8 cellular contexts compared by ENCODE assay signal in the genomic region with DNA sequence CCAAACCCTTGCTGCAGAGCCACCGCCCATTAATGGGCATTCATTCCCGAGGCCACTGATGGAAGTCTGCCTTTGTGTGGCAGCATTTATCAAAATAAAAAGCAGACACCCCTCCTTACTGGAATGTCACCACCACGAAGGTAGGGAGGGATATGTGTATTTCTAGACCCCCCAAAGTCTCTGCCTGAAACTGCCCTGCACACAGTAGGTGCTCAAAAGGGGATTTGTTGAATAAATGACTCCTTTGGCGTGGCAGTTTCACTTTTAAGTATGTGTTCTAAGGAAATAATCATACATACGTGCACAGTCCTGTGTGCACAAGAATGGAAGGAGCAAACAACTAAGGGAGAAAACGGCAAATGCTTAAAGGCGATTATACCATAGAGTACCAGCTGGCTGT. TPM values are rescaled to one million over a fixed set of nuclear protein-coding genes. Genes with fewer than 3 reads are reported as not detected.
A peak's percentile ranks its signal among the peaks of the same experiment; 100 is the strongest.
DNase-seq lines count a peak whose midpoint lies in the region; ATAC-seq, FAIRE-seq and TF ChIP-seq lines count a peak whose summit lies in the region.

No MANE protein-coding gene starts in this region.

- H3K9me3 Mint-ChIP-seq in Caco-2 (ENCODE audit: unreplicated experiment) (no peaks in the 10 kb centered on the region), osteocyte (ENCODE audit: unreplicated experiment) (peaks cover 5% of the 10 kb centered on the region)

- TF ChIP-seq CTCF in Caco-2 (IDR thresholded peaks at IDR 0.05; ENCODE audit: insufficient read depth in 1 of 2, low read depth in 1 of 2, low read length in 1 of 2, severe bottlenecking in 1 of 2, unreplicated experiment in 1 of 2) (no peak), OCI-LY1 (IDR thresholded peaks at IDR 0.05; ENCODE audit: low read length) (no peak), endothelial cell of umbilical vein (IDR thresholded peaks at IDR 0.05; ENCODE audit: extremely low read depth in 1 of 2, insufficient read depth in 1 of 2, low read depth in 1 of 2, low read length in 2 of 2) (no peak), osteocyte (IDR thresholded peaks at IDR 0.05) (no peak)

- H3K9me1 ChIP-seq in endothelial cell of umbilical vein (replicated peaks; ENCODE audit: control insufficient read depth, extremely low read depth, insufficient read depth, low read length), result no peaks in the 10 kb centered on the region

- CTCF ChIA-PET in Caco-2 (lab: Charles Lee), result no interaction called here
- CTCF ChIA-PET in endothelial cell of umbilical vein (lab: Charles Lee), result interaction anchor here (1.0 kb wide), 1 partner anchor 89 kb away, joined by 3 read pairs; no protein-coding TSS in a partner anchor

- no peak for FAIRE-seq in endothelial cell of umbilical vein (lab: Jason Lieb, UNC)

- H3K27ac Mint-ChIP-seq in Caco-2 (ENCODE audit: unreplicated experiment) (peak overlapping the region; percentile 72), osteocyte (ENCODE audit: unreplicated experiment) (peak overlapping the region; percentile 90)

- no peaks in the 10 kb centered on the region for H3K9me2 ChIP-seq in OCI-LY1 (ENCODE audit: low read depth, low read length)

- BruUV-seq in Caco-2 (replicated peaks; lab: Mats Ljungman, UMichigan), result no TSS peak
- no TSS peak for BruUV-seq in endothelial cell of umbilical vein (replicated peaks; lab: Mats Ljungman, UMichigan)

- H3K27ac ChIP-seq in OCI-LY1 (ENCODE audit: low read depth, low read length, poor library complexity, severe bottlenecking), result peak overlapping the region; percentile 97
- H3K27ac ChIP-seq in endothelial cell of umbilical vein (ENCODE audit: insufficient read depth, low read depth, low read length), result peak overlapping the region; percentile 64

- in situ Hi-C loops in ACHN (cut with HindIII; ENCODE audit: low pct_ligation_motif_present, low pct_unique_long_range_greater_than_20kb, low sequenced_read_pairs), result no loop called here

- H3K4me1 Mint-ChIP-seq in Caco-2 (ENCODE audit: low read depth, unreplicated experiment) (peaks cover 6% of the 10 kb centered on the region), osteocyte (ENCODE audit: unreplicated experiment) (peaks cover 12% of the 10 kb centered on the region)

- POLR2A ChIA-PET in Caco-2 (lab: Charles Lee), result interaction anchor here (0.5 to 1.4 kb wide), 6 partner anchors 24 to 453 kb away, joined by 3 to 15 read pairs (median 10); a partner anchor contains a TSS
- POLR2A ChIA-PET in endothelial cell of umbilical vein (lab: Charles Lee), result interaction anchor here (0.7 to 1.4 kb wide), 2 partner anchors 64 to 159 kb away, joined by 3 to 5 read pairs; a partner anchor contains a TSS

- ATAC-seq in HG03159 (IDR thresholded peaks at IDR 0.05; ENCODE audit: unreplicated experiment), result no peak
- ATAC-seq in HG03442 (IDR thresholded peaks at IDR 0.05; ENCODE audit: unreplicated experiment), result no peak

- H3F3A ChIP-seq in OCI-LY1 (ENCODE audit: insufficient read depth, low read length), result no peaks in the 10 kb centered on the region

- intact Hi-C loops in Caco-2 (cut with micrococcal nuclease; ENCODE audit: unreplicated experiment) (loop anchor here (1.0 to 2.0 kb wide), 3 partner anchors 17 to 64 kb away; a partner anchor contains a TSS), endothelial cell of umbilical vein (cut with micrococcal nuclease) (loop anchor here (1.0 to 2.0 kb wide), 4 partner anchors 42 to 159 kb away; a partner anchor contains a TSS)

- H3K4me2 ChIP-seq in OCI-LY1 (ENCODE audit: low read length), result peak overlapping the region; percentile 97
- peak overlapping the region; percentile 39 for H3K4me2 ChIP-seq in endothelial cell of umbilical vein (ENCODE audit: insufficient read depth, low read length)

- peak overlapping the region; percentile 77 for H3K4me3 Mint-ChIP-seq in Caco-2 (ENCODE audit: unreplicated experiment)
- H3K4me3 Mint-ChIP-seq in osteocyte (ENCODE audit: unreplicated experiment), result peak overlapping the region; percentile 78

- H3K36me3 Mint-ChIP-seq in Caco-2 (ENCODE audit: insufficient read depth, unreplicated experiment) (peaks cover 12% of the 10 kb centered on the region), osteocyte (ENCODE audit: unreplicated experiment) (no peaks in the 10 kb centered on the region)

- no peaks in the 10 kb centered on the region for H3K9me3 ChIP-seq in Caco-2
- no peaks in the 10 kb centered on the region for H3K9me3 ChIP-seq in OCI-LY1 (ENCODE audit: low read length)
- H3K9me3 ChIP-seq in endothelial cell of umbilical vein (replicated peaks; ENCODE audit: control insufficient read depth, insufficient read depth, low read length), result no peaks in the 10 kb centered on the region

- H3K4me1 ChIP-seq in Caco-2 (no peaks in the 10 kb centered on the region; the same call in 1 of the 2 replicates), OCI-LY1 (ENCODE audit: insufficient read depth, low read length, severe bottlenecking) (peaks cover 24% of the 10 kb centered on the region), endothelial cell of umbilical vein (ENCODE audit: control insufficient read depth, extremely low read depth, insufficient read depth, low read length) (peaks cover 3% of the 10 kb centered on the region)

- dilution Hi-C loops in endothelial cell of umbilical vein (cut with MboI; ENCODE audit: extremely low pct_ligation_motif_present, low sequenced_read_pairs), result no loop called here

- H3K4me3 ChIP-seq in Caco-2 (ENCODE audit: low read depth, low read length) (peak overlapping the region; percentile 56), OCI-LY1 (ENCODE audit: low read depth, low read length, poor library complexity, severe bottlenecking) (peak overlapping the region; percentile 81), endothelial cell of umbilical vein (replicated peaks in 1 of 3; ENCODE audit: insufficient read depth in 1 of 3, low read depth in 1 of 3, low read length in 3 of 3) (peak overlapping the region in 2 of 3 experiments; percentile 45 to 58)

- H3K27me3 Mint-ChIP-seq in Caco-2 (ENCODE audit: insufficient read depth, unreplicated experiment) (no peaks in the 10 kb centered on the region), osteocyte (ENCODE audit: unreplicated experiment) (no peaks in the 10 kb centered on the region)

- H2AFZ ChIP-seq in OCI-LY1 (ENCODE audit: low read length) (peak overlapping the region; percentile 46; the same call in 1 of the 2 replicates), endothelial cell of umbilical vein (ENCODE audit: low read depth, low read length) (peak overlapping the region; percentile 72)

- no peaks in the 10 kb centered on the region for H3K36me3 ChIP-seq in Caco-2 (ENCODE audit: control insufficient read depth, insufficient read depth, low read length)
- H3K36me3 ChIP-seq in OCI-LY1 (ENCODE audit: insufficient read depth, low read length), result no peaks in the 10 kb centered on the region
- H3K36me3 ChIP-seq in endothelial cell of umbilical vein (ENCODE audit: control insufficient read depth in 2 of 2, extremely low read depth in 1 of 2, insufficient read depth in 2 of 2, low read length in 2 of 2), result no peaks in the 10 kb centered on the region

- DNase-seq in Caco-2 (no peak), endothelial cell of umbilical vein (ENCODE audit: low read depth, low spot score) (no peak), osteocyte (ENCODE audit: extremely low spot score, unreplicated experiment) (no peak), ACHN (no peak)
- no peak for DNase-seq in activated CD8-positive, alpha-beta memory T cell treated with anti-CD3 and anti-CD28 coated beads for 24 hours

- TF ChIP-seq POLR2A in endothelial cell of umbilical vein (IDR thresholded peaks at IDR 0.05; ENCODE audit: low read depth, low read length), result no peak

- H3K27me3 ChIP-seq in Caco-2 (replicated peaks; ENCODE audit: control insufficient read depth, insufficient read depth, low read length), result no peaks in the 10 kb centered on the region
- no peaks in the 10 kb centered on the region for H3K27me3 ChIP-seq in OCI-LY1 (ENCODE audit: insufficient read depth, low read length)
- H3K27me3 ChIP-seq in endothelial cell of umbilical vein (ENCODE audit: control insufficient read depth in 2 of 2, insufficient read depth in 2 of 2, low read length in 2 of 2), result no peaks in the 10 kb centered on the region

- peak overlapping the region; percentile 94 for H3K9ac ChIP-seq in OCI-LY1 (ENCODE audit: low read length)
- peak overlapping the region; percentile 66 for H3K9ac ChIP-seq in endothelial cell of umbilical vein (replicated peaks; ENCODE audit: extremely low read depth, insufficient read depth, low read length)

- H3K79me2 ChIP-seq in OCI-LY1 (ENCODE audit: insufficient read depth, low read length) (no peaks in the 10 kb centered on the region), endothelial cell of umbilical vein (ENCODE audit: control insufficient read depth, insufficient read depth, low read length) (no peaks in the 10 kb centered on the region)

- H4K20me1 ChIP-seq in OCI-LY1 (ENCODE audit: insufficient read depth, low read length), result no peaks in the 10 kb centered on the region
- H4K20me1 ChIP-seq in endothelial cell of umbilical vein (replicated peaks; ENCODE audit: control insufficient read depth, extremely low read depth, insufficient read depth, low read length), result no peaks in the 10 kb centered on the region

RNA-seq across cellular contexts. Expression of a gene that starts 23.6 kb away (rescaled TPM):
- total RNA-seq in Caco-2 (2022) (not detected in 2 replicates), endothelial cell of umbilical vein (not detected in 2 replicates), osteocyte (not detected in 2 replicates)
- not detected in 2 replicates for polyA plus RNA-seq in endothelial cell of umbilical vein
- not detected in 2 replicates for polyA plus RNA-seq in endothelial cell of umbilical vein (2011; cell fraction: cytosol; rRNA removed)
- not detected in 2 replicates for polyA plus RNA-seq in endothelial cell of umbilical vein (2011; cell fraction: nucleus; rRNA removed)
- not detected in 2 replicates for polyA plus RNA-seq in endothelial cell of umbilical vein (2012)
- polyA minus RNA-seq in endothelial cell of umbilical vein, result not detected in 2 replicates
- polyA minus RNA-seq in endothelial cell of umbilical vein (2011; cell fraction: cytosol; rRNA and poly(A)+ RNA removed), result not detected
- not detected in 2 replicates for polyA minus RNA-seq in endothelial cell of umbilical vein (2011; cell fraction: nucleus; rRNA and poly(A)+ RNA removed)

RNA-seq across cellular contexts. Expression of a gene that starts 41.4 kb away (rescaled TPM):
- 13.9 and 15.8 TPM in 2 replicates for total RNA-seq in Caco-2 (2022)
- total RNA-seq in endothelial cell of umbilical vein, result 18.2 and 20.0 TPM in 2 replicates
- polyA plus RNA-seq in endothelial cell of umbilical vein, result 19.0 and 22.0 TPM in 2 replicates
- polyA plus RNA-seq in endothelial cell of umbilical vein (2011; cell fraction: cytosol; rRNA removed), result 12.9 and 13.6 TPM in 2 replicates
- polyA plus RNA-seq in endothelial cell of umbilical vein (2011; cell fraction: nucleus; rRNA removed), result 13.3 and 20.0 TPM in 2 replicates
- polyA plus RNA-seq in endothelial cell of umbilical vein (2012), result 7.7 and 13.0 TPM in 2 replicates
- 13.5 and 14.9 TPM in 2 replicates for polyA minus RNA-seq in endothelial cell of umbilical vein
- polyA minus RNA-seq in endothelial cell of umbilical vein (2011; cell fraction: cytosol; rRNA and poly(A)+ RNA removed), result 38.1 TPM
- polyA minus RNA-seq in endothelial cell of umbilical vein (2011; cell fraction: nucleus; rRNA and poly(A)+ RNA removed), result 8.8 and 9.0 TPM in 2 replicates
- 4.5 and 5.1 TPM in 2 replicates for total RNA-seq in osteocyte

RNA-seq across cellular contexts. Expression of a gene that starts 48.5 kb away (rescaled TPM):
- total RNA-seq in Caco-2 (2022) (not detected in 2 replicates), endothelial cell of umbilical vein (not detected in 2 replicates), osteocyte (not detected in 2 replicates)
- not detected in 2 replicates for polyA plus RNA-seq in endothelial cell of umbilical vein
- polyA plus RNA-seq in endothelial cell of umbilical vein (2011; cell fraction: cytosol; rRNA removed), result not detected in 2 replicates
- polyA plus RNA-seq in endothelial cell of umbilical vein (2011; cell fraction: nucleus; rRNA removed), result not detected in 2 replicates
- not detected in 2 replicates for polyA plus RNA-seq in endothelial cell of umbilical vein (2012)
- 4.2 and 4.6 TPM in 2 replicates for polyA minus RNA-seq in endothelial cell of umbilical vein
- polyA minus RNA-seq in endothelial cell of umbilical vein (2011; cell fraction: cytosol; rRNA and poly(A)+ RNA removed), result not detected
- not detected in 2 replicates for polyA minus RNA-seq in endothelial cell of umbilical vein (2011; cell fraction: nucleus; rRNA and poly(A)+ RNA removed)

RNA-seq across cellular contexts. Expression of a gene that starts 54.3 kb away (rescaled TPM):
- total RNA-seq in Caco-2 (2022), result 0.39 and 0.43 TPM in 2 replicates
- total RNA-seq in endothelial cell of umbilical vein, result 0.73 TPM in 1 of 2 replicates, not detected in the other
- polyA plus RNA-seq in endothelial cell of umbilical vein, result not detected in 2 replicates
- polyA plus RNA-seq in endothelial cell of umbilical vein (2011; cell fraction: cytosol; rRNA removed), result 0.07 and 0.08 TPM in 2 replicates
- 0.63 and 0.66 TPM in 2 replicates for polyA plus RNA-seq in endothelial cell of umbilical vein (2011; cell fraction: nucleus; rRNA removed)
- 0.11 and 0.28 TPM in 2 replicates for polyA plus RNA-seq in endothelial cell of umbilical vein (2012)
- 0.46 and 0.47 TPM in 2 replicates for polyA minus RNA-seq in endothelial cell of umbilical vein
- not detected for polyA minus RNA-seq in endothelial cell of umbilical vein (2011; cell fraction: cytosol; rRNA and poly(A)+ RNA removed)
- not detected in 2 replicates for polyA minus RNA-seq in endothelial cell of umbilical vein (2011; cell fraction: nucleus; rRNA and poly(A)+ RNA removed)
- total RNA-seq in osteocyte, result 0.19 and 0.39 TPM in 2 replicates
